In the genomic region with DNA sequence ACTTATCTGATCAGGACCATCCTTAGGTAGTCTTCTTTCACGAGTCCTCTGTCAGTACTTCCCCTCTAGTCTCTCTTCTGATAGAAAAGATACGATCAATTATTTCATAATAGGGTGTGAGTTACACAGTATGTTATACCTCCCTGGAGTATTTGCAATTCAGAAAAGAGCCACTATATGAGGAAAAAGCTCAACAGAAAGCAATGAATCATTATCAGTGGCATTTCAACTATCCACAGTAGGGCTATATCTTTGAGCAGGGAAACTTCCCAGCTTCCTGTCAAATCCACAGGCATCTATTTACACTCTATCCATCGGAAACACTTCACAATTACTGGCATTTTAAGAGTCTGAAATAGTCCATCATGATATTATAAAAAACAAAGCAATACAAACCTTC, we compare ENCODE assay signal across 29 cellular contexts.
DNase-seq lines count a peak whose midpoint lies in the region; ATAC-seq and TF ChIP-seq lines count a peak whose summit lies in the region.
"Had no signal": no experiment of that assay in that cellular context is flagged by ENCODE, and none has a peak within 500 bp of the region (broad histone marks: within the 10 kb centered on the region; RNA-seq: fewer than 3 reads in every experiment).

No MANE protein-coding gene starts in this region.

- no peak overlapping the region for H3K27ac ChIP-seq in GM23248
- no peak overlapping the region for H3K27ac ChIP-seq in endodermal cell (ENCODE audit: low read depth, low read length)
- H3K27ac ChIP-seq in osteoblast (ENCODE audit: low read depth, low read length) = no peak overlapping the region
- no peak overlapping the region for H3K27ac ChIP-seq in adrenal gland
- H3K27ac ChIP-seq: BLaER1 treated with 17β-estradiol and CSF1 and Interleukin-3, amounts not matched to agents 10 nM and 100 nM; dorsolateral prefrontal cortex; lower lobe of right lung; pancreas; SJSA1; spleen had no signal

- H3K9ac ChIP-seq in GM23248 (no peak overlapping the region), endodermal cell (ENCODE audit: extremely low read depth, low read length, poor library complexity, severe bottlenecking) (no peak overlapping the region)
- H3K9ac ChIP-seq: BLaER1 treated with 17β-estradiol and CSF1 and Interleukin-3, amounts not matched to agents 10 nM and 100 nM had no signal

- H3K9me3 Mint-ChIP-seq in endodermal cell = peaks cover 4% of the 10 kb centered on the region
- H3K9me3 Mint-ChIP-seq: activated naive CD4-positive, alpha-beta T cell treated with anti-CD3 and anti-CD28 coated beads, Interleukin-2, amount 50 U/mL, for 24 hours had no signal

- H3K9me3 ChIP-seq in GM23248 (ENCODE audit: low read depth) = no peaks in the 10 kb centered on the region
- H3K9me3 ChIP-seq in endodermal cell (ENCODE audit: control insufficient read depth, low read length) = no peaks in the 10 kb centered on the region
- no peaks in the 10 kb centered on the region for H3K9me3 ChIP-seq in osteoblast (ENCODE audit: low read depth, low read length)
- no peaks in the 10 kb centered on the region for H3K9me3 ChIP-seq in adrenal gland (replicated peaks in 1 of 3)
- H3K9me3 ChIP-seq: HAP-1, lower lobe of right lung, pancreas, SJSA1 had no signal

- H3K36me3 Mint-ChIP-seq in endodermal cell (ENCODE audit: low read depth) = no peaks in the 10 kb centered on the region
- H3K36me3 Mint-ChIP-seq: type B pancreatic cell had no signal

- H3F3A ChIP-seq in GM23248 (ENCODE audit: insufficient read depth) = peaks cover 5% of the 10 kb centered on the region; the same call in 1 of the 2 replicates

- no peaks in the 10 kb centered on the region for H4K20me1 ChIP-seq in GM23248 (ENCODE audit: insufficient read depth)
- no peaks in the 10 kb centered on the region for H4K20me1 ChIP-seq in osteoblast (ENCODE audit: insufficient read depth, low read length)
- H4K20me1 ChIP-seq: BLaER1 treated with 17β-estradiol and CSF1 and Interleukin-3, amounts not matched to agents 10 nM and 100 nM had no signal

- in situ Hi-C loops in GM23248 (cut with MboI) = no loop called here

- H3K4me3 Mint-ChIP-seq in endodermal cell = no peak overlapping the region
- H3K4me3 Mint-ChIP-seq: activated naive CD4-positive, alpha-beta T cell treated with anti-CD3 and anti-CD28 coated beads, Interleukin-2, amount 50 U/mL, for 24 hours; central memory CD8-positive, alpha-beta T cell; nephron; type B pancreatic cell had no signal

- no peaks in the 10 kb centered on the region for H3K9me2 ChIP-seq in GM23248 (ENCODE audit: insufficient read depth)

- peaks cover 26% of the 10 kb centered on the region for H3K4me1 Mint-ChIP-seq in endodermal cell
- H3K4me1 Mint-ChIP-seq: activated naive CD4-positive, alpha-beta T cell treated with anti-CD3 and anti-CD28 coated beads, Interleukin-2, amount 50 U/mL, for 24 hours; central memory CD8-positive, alpha-beta T cell had no signal

- no peaks in the 10 kb centered on the region for H3K36me3 ChIP-seq in GM23248 (ENCODE audit: low read depth)
- no peaks in the 10 kb centered on the region for H3K36me3 ChIP-seq in endodermal cell (ENCODE audit: control insufficient read depth, insufficient read depth, low read length)
- H3K36me3 ChIP-seq in osteoblast (ENCODE audit: insufficient read depth, low read length) = no peaks in the 10 kb centered on the region
- H3K36me3 ChIP-seq in adrenal gland (replicated peaks in 1 of 2) = no peaks in the 10 kb centered on the region
- H3K36me3 ChIP-seq: BLaER1 treated with 17β-estradiol and CSF1 and Interleukin-3, amounts not matched to agents 10 nM and 100 nM; HAP-1; lower lobe of right lung; pancreas; SJSA1; spleen had no signal

- intact Hi-C loops in adrenal gland (cut with DNase I) = no loop called here

- no peak for ATAC-seq in omental fat pad (ENCODE audit: low FRiP score)
- ATAC-seq: lower lobe of right lung, pancreas had no signal

- H3K27me3 ChIP-seq in GM23248 (replicated peaks; ENCODE audit: insufficient read depth) (no peaks in the 10 kb centered on the region), endodermal cell (ENCODE audit: control insufficient read depth, insufficient read depth, low read length, poor library complexity, severe bottlenecking) (no peaks in the 10 kb centered on the region), osteoblast (ENCODE audit: insufficient read depth, low read length) (no peaks in the 10 kb centered on the region), adrenal gland (no peaks in the 10 kb centered on the region)
- H3K27me3 ChIP-seq: BLaER1 treated with 17β-estradiol and CSF1 and Interleukin-3, amounts not matched to agents 10 nM and 100 nM; dorsolateral prefrontal cortex; pancreas; SJSA1; spleen had no signal

- no peak for TF ChIP-seq POLR2A in adrenal gland (IDR thresholded peaks at IDR 0.05)

- H3K27ac Mint-ChIP-seq in endodermal cell = peak overlapping the region; percentile 50
- H3K27ac Mint-ChIP-seq: activated naive CD4-positive, alpha-beta T cell treated with anti-CD3 and anti-CD28 coated beads, Interleukin-2, amount 50 U/mL, for 24 hours; nephron; type B pancreatic cell had no signal

- H3K4me3 ChIP-seq in GM23248 = no peak overlapping the region
- H3K4me3 ChIP-seq in endodermal cell (ENCODE audit: low read length) = no peak overlapping the region
- no peak overlapping the region for H3K4me3 ChIP-seq in osteoblast (ENCODE audit: insufficient read depth, low read length)
- no peak overlapping the region for H3K4me3 ChIP-seq in adrenal gland
- H3K4me3 ChIP-seq: BLaER1 treated with 17β-estradiol and CSF1 and Interleukin-3, amounts not matched to agents 10 nM and 100 nM; dorsolateral prefrontal cortex; HAP-1; lower lobe of right lung; pancreas; SJSA1; spleen had no signal

- H3K79me2 ChIP-seq in GM23248 (ENCODE audit: insufficient read depth) (no peaks in the 10 kb centered on the region), osteoblast (ENCODE audit: insufficient read depth, low read length) (no peaks in the 10 kb centered on the region)

- H3K4me1 ChIP-seq in GM23248 (ENCODE audit: insufficient read depth) (peaks cover 11% of the 10 kb centered on the region; the same call in 1 of the 2 replicates), endodermal cell (ENCODE audit: control insufficient read depth, insufficient read depth, low read length) (peaks cover 9% of the 10 kb centered on the region), osteoblast (ENCODE audit: insufficient read depth, low read length) (no peaks in the 10 kb centered on the region), adrenal gland (replicated peaks in 1 of 2) (peaks cover 0 to 8% of the 10 kb centered on the region in 2 donors)
- H3K4me1 ChIP-seq: BLaER1 treated with 17β-estradiol and CSF1 and Interleukin-3, amounts not matched to agents 10 nM and 100 nM; HAP-1; lower lobe of right lung; pancreas; SJSA1; spleen had no signal

- no peak overlapping the region for H3K4me2 ChIP-seq in GM23248 (ENCODE audit: unreplicated experiment)
- H3K4me2 ChIP-seq in osteoblast (ENCODE audit: insufficient read depth, low read length) = no peak overlapping the region
- H3K4me2 ChIP-seq: BLaER1 treated with 17β-estradiol and CSF1 and Interleukin-3, amounts not matched to agents 10 nM and 100 nM had no signal

- H2AFZ ChIP-seq in GM23248 = 0 out of 2 replicates have a peak overlapping the region, but pooled peaks have one; percentile 1
- no peak overlapping the region for H2AFZ ChIP-seq in osteoblast (ENCODE audit: low read length)

- DNase-seq in GM23248 (peak; percentile 33), NCI-H460 (ENCODE audit: extremely low read depth, low read depth) (peak; percentile 12), endodermal cell (no peak), osteoblast (ENCODE audit: insufficient read length, low spot score, missing footprints) (peak; percentile 26), omental fat pad (ENCODE audit: low spot score) (no peak), adrenal gland (no peak)
- DNase-seq in stimulated activated CD4-positive, alpha-beta T cell treated with anti-CD3 and anti-CD28 coated beads, Interleukin-12 subunit alpha, Interleukin-12 subunit beta, amount 100 ng/mL, for 4 hours = no peak
- DNase-seq: activated CD4-positive, alpha-beta T cell treated with anti-CD3 and anti-CD28 coated beads, Interleukin-2, amount 50 U/mL, for 4 hours; activated CD4-positive, CD25-positive, alpha-beta regulatory T cell; anterior cingulate cortex; COR-L47; DMS79 treated with DMSO at 0.1 percent for 48 hours; dorsolateral prefrontal cortex; head of caudate nucleus; lower lobe of right lung; NCI-H1048; NCI-H2029; pancreas; RPMI8226; spleen; stimulated activated CD4-positive, alpha-beta T cell treated with anti-CD3 and anti-CD28 coated beads, Interleukin-2, amount 100 ng/mL, for 48 hours; T-helper 1 cell had no signal

- no peaks in the 10 kb centered on the region for H3K27me3 Mint-ChIP-seq in endodermal cell (ENCODE audit: insufficient read depth)
- H3K27me3 Mint-ChIP-seq: activated naive CD4-positive, alpha-beta T cell treated with anti-CD3 and anti-CD28 coated beads, Interleukin-2, amount 50 U/mL, for 24 hours; central memory CD8-positive, alpha-beta T cell; type B pancreatic cell had no signal

- 15% methylated on average over 3 of the region's 3 CpGs for WGBS in GM23248 (ENCODE audit: low coverage in 1 of 2, low lambda C conversion rate in 2 of 2, missing lambda C conversion rate in 2 of 2), 2 experiments
- 52% methylated on average over 3 of the region's 3 CpGs; no CpG with 5 or more reads in 1 of the 2 experiments for WGBS in endodermal cell (ENCODE audit: insufficient coverage in 1 of 2, insufficient read length in 1 of 2), 2 experiments
- 47 to 85% (median 57%) methylated on average over 3 of the region's 3 CpGs for WGBS in adrenal gland, 4 donors

- TF ChIP-seq CTCF in endodermal cell (conservative IDR thresholded peaks at IDR 0.05) (no peak), osteoblast (IDR thresholded peaks at IDR 0.05; ENCODE audit: extremely low read depth, low read depth, low read length) (no peak), omental fat pad (IDR thresholded peaks at IDR 0.05) (no peak), adrenal gland (IDR thresholded peaks at IDR 0.05) (no peak)

Comparison
In these comparisons a context has a peak if more than half of its experiments do, and no peak if none do; other contexts are left out.
1. DNase-seq: peak in GM23248 (single experiment), NCI-H460 (single experiment) and osteoblast (single experiment); none in endodermal cell (single experiment), omental fat pad (single experiment), adrenal gland (0 of 7) and stimulated activated CD4-positive, alpha-beta T cell treated with anti-CD3 and anti-CD28 coated beads, Interleukin-12 subunit alpha, Interleukin-12 subunit beta, amount 100 ng/mL, for 4 hours (single experiment).